ENCODE assay signal across 1 cellular context in genomic region chr14:22589096-22589839, GRCh38.
TF ChIP-seq lines count a peak whose summit lies in the region.

Gene DAD1, minus strand, starts transcription at chr14:22589224. Its CDS starts 67 bp downstream, at chr14:22589157.

TF ChIP-seq in HepG2, 621 proteins besides CTCF, POLR2A, EP300 and RAD21 (continued from another document and continues in another):
- no peak for TF ChIP-seq TRAFD1 (CRISPR knock-in tag; IDR thresholded peaks at IDR 0.05; ENCODE audit: borderline replicate concordance)
- TF ChIP-seq, protein P1, sequence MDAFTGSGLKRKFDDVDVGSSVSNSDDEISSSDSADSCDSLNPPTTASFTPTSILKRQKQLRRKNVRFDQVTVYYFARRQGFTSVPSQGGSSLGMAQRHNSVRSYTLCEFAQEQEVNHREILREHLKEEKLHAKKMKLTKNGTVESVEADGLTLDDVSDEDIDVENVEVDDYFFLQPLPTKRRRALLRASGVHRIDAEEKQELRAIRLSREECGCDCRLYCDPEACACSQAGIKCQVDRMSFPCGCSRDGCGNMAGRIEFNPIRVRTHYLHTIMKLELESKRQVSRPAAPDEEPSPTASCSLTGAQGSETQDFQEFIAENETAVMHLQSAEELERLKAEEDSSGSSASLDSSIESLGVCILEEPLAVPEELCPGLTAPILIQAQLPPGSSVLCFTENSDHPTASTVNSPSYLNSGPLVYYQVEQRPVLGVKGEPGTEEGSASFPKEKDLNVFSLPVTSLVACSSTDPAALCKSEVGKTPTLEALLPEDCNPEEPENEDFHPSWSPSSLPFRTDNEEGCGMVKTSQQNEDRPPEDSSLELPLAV (CRISPR knock-in tag; conservative IDR thresholded peaks at IDR 0.05; ENCODE audit: low read depth): no peak
- TF ChIP-seq ZNF713 (CRISPR knock-in tag; IDR thresholded peaks at IDR 0.05): no peak
- TF ChIP-seq MBD4 (IDR thresholded peaks at IDR 0.05; ENCODE audit: borderline replicate concordance, low read length): no peak
- TF ChIP-seq, protein P2, sequence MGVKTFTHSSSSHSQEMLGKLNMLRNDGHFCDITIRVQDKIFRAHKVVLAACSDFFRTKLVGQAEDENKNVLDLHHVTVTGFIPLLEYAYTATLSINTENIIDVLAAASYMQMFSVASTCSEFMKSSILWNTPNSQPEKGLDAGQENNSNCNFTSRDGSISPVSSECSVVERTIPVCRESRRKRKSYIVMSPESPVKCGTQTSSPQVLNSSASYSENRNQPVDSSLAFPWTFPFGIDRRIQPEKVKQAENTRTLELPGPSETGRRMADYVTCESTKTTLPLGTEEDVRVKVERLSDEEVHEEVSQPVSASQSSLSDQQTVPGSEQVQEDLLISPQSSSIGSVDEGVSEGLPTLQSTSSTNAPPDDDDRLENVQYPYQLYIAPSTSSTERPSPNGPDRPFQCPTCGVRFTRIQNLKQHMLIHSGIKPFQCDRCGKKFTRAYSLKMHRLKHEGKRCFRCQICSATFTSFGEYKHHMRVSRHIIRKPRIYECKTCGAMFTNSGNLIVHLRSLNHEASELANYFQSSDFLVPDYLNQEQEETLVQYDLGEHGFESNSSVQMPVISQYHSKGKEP (CRISPR knock-in tag; IDR thresholded peaks at IDR 0.05): 0 out of 2 replicates have a peak, but pooled peaks have one; percentile 9
- peak; percentile 98 for TF ChIP-seq ZNF350 (CRISPR knock-in tag; IDR thresholded peaks at IDR 0.05; ENCODE audit: borderline replicate concordance, low read depth)
- no peak for TF ChIP-seq ZNF577 (CRISPR knock-in tag; IDR thresholded peaks at IDR 0.05; ENCODE audit: borderline replicate concordance, low read depth)
- TF ChIP-seq SRSF9 (IDR thresholded peaks at IDR 0.05; ENCODE audit: borderline replicate concordance, insufficient read depth, low read depth, low read length, poor library complexity, severe bottlenecking): no peak
- TF ChIP-seq ZNF747 (CRISPR knock-in tag; IDR thresholded peaks at IDR 0.05; ENCODE audit: borderline replicate concordance): peak; percentile 83; the same call in 1 of the 2 replicates
- TF ChIP-seq ZBTB10 (CRISPR knock-in tag; IDR thresholded peaks at IDR 0.05; ENCODE audit: borderline replicate concordance): no peak; the same call in 1 of the 2 replicates
- 0 out of 2 replicates have a peak, but pooled peaks have one; percentile 35 for TF ChIP-seq GATA4 (IDR thresholded peaks at IDR 0.05; ENCODE audit: borderline replicate concordance, low read depth)
- peak; percentile 78 for TF ChIP-seq PATZ1 (CRISPR knock-in tag; IDR thresholded peaks at IDR 0.05)
- TF ChIP-seq ZNF546 (CRISPR knock-in tag; conservative IDR thresholded peaks at IDR 0.05): peak; percentile 92; the same call in 1 of the 2 replicates
- no peak; the same call in 1 of the 2 replicates for TF ChIP-seq ZSCAN9 (CRISPR knock-in tag; IDR thresholded peaks at IDR 0.05; ENCODE audit: borderline replicate concordance)
- TF ChIP-seq, protein P3, sequence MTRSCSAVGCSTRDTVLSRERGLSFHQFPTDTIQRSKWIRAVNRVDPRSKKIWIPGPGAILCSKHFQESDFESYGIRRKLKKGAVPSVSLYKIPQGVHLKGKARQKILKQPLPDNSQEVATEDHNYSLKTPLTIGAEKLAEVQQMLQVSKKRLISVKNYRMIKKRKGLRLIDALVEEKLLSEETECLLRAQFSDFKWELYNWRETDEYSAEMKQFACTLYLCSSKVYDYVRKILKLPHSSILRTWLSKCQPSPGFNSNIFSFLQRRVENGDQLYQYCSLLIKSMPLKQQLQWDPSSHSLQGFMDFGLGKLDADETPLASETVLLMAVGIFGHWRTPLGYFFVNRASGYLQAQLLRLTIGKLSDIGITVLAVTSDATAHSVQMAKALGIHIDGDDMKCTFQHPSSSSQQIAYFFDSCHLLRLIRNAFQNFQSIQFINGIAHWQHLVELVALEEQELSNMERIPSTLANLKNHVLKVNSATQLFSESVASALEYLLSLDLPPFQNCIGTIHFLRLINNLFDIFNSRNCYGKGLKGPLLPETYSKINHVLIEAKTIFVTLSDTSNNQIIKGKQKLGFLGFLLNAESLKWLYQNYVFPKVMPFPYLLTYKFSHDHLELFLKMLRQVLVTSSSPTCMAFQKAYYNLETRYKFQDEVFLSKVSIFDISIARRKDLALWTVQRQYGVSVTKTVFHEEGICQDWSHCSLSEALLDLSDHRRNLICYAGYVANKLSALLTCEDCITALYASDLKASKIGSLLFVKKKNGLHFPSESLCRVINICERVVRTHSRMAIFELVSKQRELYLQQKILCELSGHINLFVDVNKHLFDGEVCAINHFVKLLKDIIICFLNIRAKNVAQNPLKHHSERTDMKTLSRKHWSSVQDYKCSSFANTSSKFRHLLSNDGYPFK (CRISPR knock-in tag; IDR thresholded peaks at IDR 0.05; ENCODE audit: borderline replicate concordance): peak; percentile 89
- TF ChIP-seq ZNF678 (CRISPR knock-in tag; IDR thresholded peaks at IDR 0.05): peak; percentile 70; the same call in 1 of the 2 replicates
- TF ChIP-seq POLR2AphosphoS2 (IDR thresholded peaks at IDR 0.05; ENCODE audit: low read depth, low read length): no peak
- TF ChIP-seq, protein P4, sequence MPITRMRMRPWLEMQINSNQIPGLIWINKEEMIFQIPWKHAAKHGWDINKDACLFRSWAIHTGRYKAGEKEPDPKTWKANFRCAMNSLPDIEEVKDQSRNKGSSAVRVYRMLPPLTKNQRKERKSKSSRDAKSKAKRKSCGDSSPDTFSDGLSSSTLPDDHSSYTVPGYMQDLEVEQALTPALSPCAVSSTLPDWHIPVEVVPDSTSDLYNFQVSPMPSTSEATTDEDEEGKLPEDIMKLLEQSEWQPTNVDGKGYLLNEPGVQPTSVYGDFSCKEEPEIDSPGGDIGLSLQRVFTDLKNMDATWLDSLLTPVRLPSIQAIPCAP (CRISPR knock-in tag; IDR thresholded peaks at IDR 0.05; ENCODE audit: low read depth): 0 out of 2 replicates have a peak, but pooled peaks have one; percentile 48
- no peak for TF ChIP-seq ZNF841 (CRISPR knock-in tag; IDR thresholded peaks at IDR 0.05; ENCODE audit: borderline replicate concordance)
- TF ChIP-seq PRPF4 (IDR thresholded peaks at IDR 0.05; ENCODE audit: low read depth, low read length, poor library complexity, severe bottlenecking): no peak
- TF ChIP-seq, protein P5, sequence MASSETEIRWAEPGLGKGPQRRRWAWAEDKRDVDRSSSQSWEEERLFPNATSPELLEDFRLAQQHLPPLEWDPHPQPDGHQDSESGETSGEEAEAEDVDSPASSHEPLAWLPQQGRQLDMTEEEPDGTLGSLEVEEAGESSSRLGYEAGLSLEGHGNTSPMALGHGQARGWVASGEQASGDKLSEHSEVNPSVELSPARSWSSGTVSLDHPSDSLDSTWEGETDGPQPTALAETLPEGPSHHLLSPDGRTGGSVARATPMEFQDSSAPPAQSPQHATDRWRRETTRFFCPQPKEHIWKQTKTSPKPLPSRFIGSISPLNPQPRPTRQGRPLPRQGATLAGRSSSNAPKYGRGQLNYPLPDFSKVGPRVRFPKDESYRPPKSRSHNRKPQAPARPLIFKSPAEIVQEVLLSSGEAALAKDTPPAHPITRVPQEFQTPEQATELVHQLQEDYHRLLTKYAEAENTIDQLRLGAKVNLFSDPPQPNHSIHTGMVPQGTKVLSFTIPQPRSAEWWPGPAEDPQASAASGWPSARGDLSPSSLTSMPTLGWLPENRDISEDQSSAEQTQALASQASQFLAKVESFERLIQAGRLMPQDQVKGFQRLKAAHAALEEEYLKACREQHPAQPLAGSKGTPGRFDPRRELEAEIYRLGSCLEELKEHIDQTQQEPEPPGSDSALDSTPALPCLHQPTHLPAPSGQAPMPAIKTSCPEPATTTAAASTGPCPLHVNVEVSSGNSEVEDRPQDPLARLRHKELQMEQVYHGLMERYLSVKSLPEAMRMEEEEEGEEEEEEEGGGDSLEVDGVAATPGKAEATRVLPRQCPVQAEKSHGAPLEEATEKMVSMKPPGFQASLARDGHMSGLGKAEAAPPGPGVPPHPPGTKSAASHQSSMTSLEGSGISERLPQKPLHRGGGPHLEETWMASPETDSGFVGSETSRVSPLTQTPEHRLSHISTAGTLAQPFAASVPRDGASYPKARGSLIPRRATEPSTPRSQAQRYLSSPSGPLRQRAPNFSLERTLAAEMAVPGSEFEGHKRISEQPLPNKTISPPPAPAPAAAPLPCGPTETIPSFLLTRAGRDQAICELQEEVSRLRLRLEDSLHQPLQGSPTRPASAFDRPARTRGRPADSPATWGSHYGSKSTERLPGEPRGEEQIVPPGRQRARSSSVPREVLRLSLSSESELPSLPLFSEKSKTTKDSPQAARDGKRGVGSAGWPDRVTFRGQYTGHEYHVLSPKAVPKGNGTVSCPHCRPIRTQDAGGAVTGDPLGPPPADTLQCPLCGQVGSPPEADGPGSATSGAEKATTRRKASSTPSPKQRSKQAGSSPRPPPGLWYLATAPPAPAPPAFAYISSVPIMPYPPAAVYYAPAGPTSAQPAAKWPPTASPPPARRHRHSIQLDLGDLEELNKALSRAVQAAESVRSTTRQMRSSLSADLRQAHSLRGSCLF (CRISPR knock-in tag; IDR thresholded peaks at IDR 0.05; ENCODE audit: borderline replicate concordance): no peak
- TF ChIP-seq, protein P6, sequence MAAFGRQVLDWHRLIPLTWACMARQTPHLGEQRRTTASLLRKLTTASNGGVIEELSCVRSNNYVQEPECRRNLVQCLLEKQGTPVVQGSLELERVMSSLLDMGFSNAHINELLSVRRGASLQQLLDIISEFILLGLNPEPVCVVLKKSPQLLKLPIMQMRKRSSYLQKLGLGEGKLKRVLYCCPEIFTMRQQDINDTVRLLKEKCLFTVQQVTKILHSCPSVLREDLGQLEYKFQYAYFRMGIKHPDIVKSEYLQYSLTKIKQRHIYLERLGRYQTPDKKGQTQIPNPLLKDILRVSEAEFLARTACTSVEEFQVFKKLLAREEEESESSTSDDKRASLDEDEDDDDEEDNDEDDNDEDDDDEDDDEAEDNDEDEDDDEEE (CRISPR knock-in tag; IDR thresholded peaks at IDR 0.05): 0 out of 2 replicates have a peak, but pooled peaks have one; percentile 89
- TF ChIP-seq SETDB1 (CRISPR knock-in tag; IDR thresholded peaks at IDR 0.05; ENCODE audit: borderline replicate concordance): no peak
- TF ChIP-seq SNAPC2 (CRISPR knock-in tag; IDR thresholded peaks at IDR 0.05): peak; percentile 80
- TF ChIP-seq NFYC (CRISPR knock-in tag; IDR thresholded peaks at IDR 0.05): peak; percentile 54
